ENCODE assay signal across 24 cellular contexts in genomic region chr16:79156761-79157160, GRCh38.
"Had no signal": no experiment of that assay in that cellular context is flagged by ENCODE, and none has a peak within 500 bp of the region (broad histone marks: within the 10 kb centered on the region; RNA-seq: fewer than 3 reads in every experiment).

No MANE protein-coding gene starts in this region.

- H3K9me3 Mint-ChIP-seq: central memory CD8-positive, alpha-beta T cell; WTC11 had no signal

- H3K4me3 Mint-ChIP-seq: activated naive CD8-positive, alpha-beta T cell; brain; central memory CD8-positive, alpha-beta T cell; WTC11 had no signal

- H3K27ac Mint-ChIP-seq: activated naive CD8-positive, alpha-beta T cell; brain; WTC11 had no signal

- H3K27me3 Mint-ChIP-seq: central memory CD8-positive, alpha-beta T cell had no signal

- H3K36me3 Mint-ChIP-seq: brain, WTC11 had no signal

- DNase-seq: activated CD4-positive, CD25-positive, alpha-beta regulatory T cell treated with anti-CD3 and anti-CD28 coated beads, Interleukin-2, amount 50 U/mL, for 72 hours; activated CD8-positive, alpha-beta memory T cell treated with anti-CD3 and anti-CD28 coated beads, Interleukin-2, amount 50 U/mL, for 48 hours; activated effector memory CD4-positive, alpha-beta T cell treated with Interleukin-2 at 50 U/mL for 16 hours; activated naive CD4-positive, alpha-beta T cell; activated T-cell treated with anti-CD3 and anti-CD28 coated beads, Interleukin-2, amount 50 U/mL, for 1 hour; amygdala; Karpas-422; NCI-H1105 treated with DMSO at 0.1 percent for 48 hours; NCI-H1436 treated with DMSO at 0.1 percent for 48 hours; NCI-H187; NCI-H2081; NCI-H446; NCI-H524; Peyer's patch; Right ventricle myocardium superior; SJCRH30; SW 1271; T-helper 9 cell had no signal

- ATAC-seq: K562, SK-N-SH treated with all-trans-retinoic acid at 6 μM for 48 hours, WTC11 had no signal
